In the genomic region with DNA sequence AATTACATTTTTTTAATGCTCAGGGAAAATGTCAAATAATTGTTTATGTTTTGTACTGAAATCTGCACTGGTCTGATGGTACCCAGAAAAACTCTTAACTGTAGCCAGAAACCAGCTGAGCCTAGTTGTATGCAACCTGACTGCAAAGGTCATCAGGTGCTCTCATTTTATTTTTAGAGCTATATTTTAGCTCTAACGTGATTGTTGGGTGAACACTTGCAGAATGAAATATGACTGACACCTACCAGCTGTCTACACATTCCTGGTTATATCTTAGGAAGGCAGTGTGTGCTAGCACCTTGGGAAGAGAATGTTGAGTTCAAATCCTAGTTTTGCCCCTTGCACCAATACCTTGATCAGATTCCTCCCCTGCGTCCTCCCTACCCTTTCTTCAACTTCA, we compare ENCODE assay signal across 11 cellular contexts. TPM values are rescaled to one million over a fixed set of nuclear protein-coding genes. Genes with fewer than 3 reads are reported as not detected.
DNase-seq lines count a peak whose midpoint lies in the region; ATAC-seq and TF ChIP-seq lines count a peak whose summit lies in the region.
"Had no signal": no experiment of that assay in that cellular context is flagged by ENCODE, and none has a peak within 500 bp of the region (broad histone marks: within the 10 kb centered on the region; RNA-seq: fewer than 3 reads in every experiment).

No MANE protein-coding gene starts in this region.

- H3K4me1 ChIP-seq in MM.1S (ENCODE audit: low read length) (peaks cover 24% of the 10 kb centered on the region), skeletal muscle tissue (ENCODE audit: control insufficient read depth in 3 of 3, insufficient read depth in 3 of 3, low read length in 3 of 3) (peaks cover 20 to 43% (median 33%) of the 10 kb centered on the region in 3 donors), aorta (ENCODE audit: control insufficient read depth in 1 of 2, insufficient read depth in 2 of 2, low read length in 2 of 2) (peaks cover 4 to 6% of the 10 kb centered on the region in 2 donors)

- ATAC-seq in activated T-helper 17 cell treated with anti-CD3 and anti-CD28 coated beads, Interleukin-2, amount 50 U/mL, for 72 hours (replicated peaks), result no peak
- ATAC-seq in HG02759 (IDR thresholded peaks at IDR 0.05; ENCODE audit: unreplicated experiment) (no peak), aorta (ENCODE audit: low FRiP score) (no peak)

- H3K4me1 Mint-ChIP-seq in activated CD4-positive, alpha-beta T cell treated with anti-CD3 and anti-CD28 coated beads, Interleukin-2, amount 10 ng/mL, durations not matched to agents 24 days and 14 days, result peaks cover 72% of the 10 kb centered on the region
- peaks cover 59% of the 10 kb centered on the region for H3K4me1 Mint-ChIP-seq in activated T-helper 17 cell treated with anti-CD3 and anti-CD28 coated beads, Interleukin-2, amount 50 U/mL, for 72 hours

- H3K9me2 ChIP-seq in MM.1S (replicated peaks; ENCODE audit: insufficient read depth, low read length), result no peaks in the 10 kb centered on the region

- H3K36me3 ChIP-seq in MM.1S (replicated peaks; ENCODE audit: insufficient read depth, low read length) (no peaks in the 10 kb centered on the region), skeletal muscle tissue (ENCODE audit: control insufficient read depth in 3 of 3, insufficient read depth in 3 of 3, low read length in 3 of 3) (no peaks in the 10 kb centered on the region), aorta (ENCODE audit: control insufficient read depth in 1 of 2, insufficient read depth in 2 of 2, low read length in 1 of 2) (no peaks in the 10 kb centered on the region)

- peak overlapping the region; percentile 7; the same call in 1 of the 2 replicates for H2AFZ ChIP-seq in MM.1S (ENCODE audit: low read length)

- TF ChIP-seq CTCF in MM.1S (IDR thresholded peaks at IDR 0.05; ENCODE audit: low read length), result no peak

- DNase-seq in activated CD4-positive, alpha-beta T cell treated with anti-CD3 and anti-CD28 coated beads, Interleukin-2, amount 10 ng/mL, durations not matched to agents 24 days and 14 days, result no peak
- DNase-seq in activated CD4-positive, alpha-beta T cell treated with anti-CD3 and anti-CD28 coated beads, Interleukin-2, amount 50 U/mL, for 4 hours, result no peak
- DNase-seq in MM.1S (no peak), germinal center (ENCODE audit: low spot score) (no peak), aorta (no peak)
- DNase-seq: glutamatergic neuron, NCI-H1930 had no signal

- H3K27me3 Mint-ChIP-seq in activated CD4-positive, alpha-beta T cell treated with anti-CD3 and anti-CD28 coated beads, Interleukin-2, amount 10 ng/mL, durations not matched to agents 24 days and 14 days, result no peaks in the 10 kb centered on the region
- no peaks in the 10 kb centered on the region for H3K27me3 Mint-ChIP-seq in activated T-helper 17 cell treated with anti-CD3 and anti-CD28 coated beads, Interleukin-2, amount 50 U/mL, for 72 hours

- no peaks in the 10 kb centered on the region for H3K9me3 Mint-ChIP-seq in activated CD4-positive, alpha-beta T cell treated with anti-CD3 and anti-CD28 coated beads, Interleukin-2, amount 10 ng/mL, durations not matched to agents 24 days and 14 days
- no peaks in the 10 kb centered on the region for H3K9me3 Mint-ChIP-seq in activated T-helper 17 cell treated with anti-CD3 and anti-CD28 coated beads, Interleukin-2, amount 50 U/mL, for 72 hours
- H3K9me3 Mint-ChIP-seq: neural crest cell had no signal

- no peaks in the 10 kb centered on the region for H4K20me1 ChIP-seq in MM.1S (ENCODE audit: insufficient read depth, low read length)

- H3K27ac ChIP-seq in MM.1S (ENCODE audit: low read length) (no peak overlapping the region), skeletal muscle tissue (ENCODE audit: low read depth, low read length) (peak overlapping the region; percentile 34), aorta (ENCODE audit: low read depth in 1 of 2, low read length in 2 of 2) (no peak overlapping the region)

- H3F3A ChIP-seq in MM.1S (ENCODE audit: insufficient read depth, low read length), result no peaks in the 10 kb centered on the region; the same call in 1 of the 2 replicates

- intact Hi-C loops in activated CD4-positive, alpha-beta T cell treated with anti-CD3 and anti-CD28 coated beads, Interleukin-2, amount 10 ng/mL, durations not matched to agents 24 days and 14 days (cut with micrococcal nuclease), result loop anchor here (2.0 to 10.0 kb wide), 3 partner anchors 69 to 339 kb away; no protein-coding TSS in a partner anchor
- intact Hi-C loops in aorta (cut with DNase I), result no loop called here

- WGBS in aorta, 2 donors, result 39 to 53% methylated on average over 2 of the region's 2 CpGs

- H3K4me3 Mint-ChIP-seq in activated CD4-positive, alpha-beta T cell treated with anti-CD3 and anti-CD28 coated beads, Interleukin-2, amount 10 ng/mL, durations not matched to agents 24 days and 14 days, result peak overlapping the region; percentile 81
- peak overlapping the region; percentile 95 for H3K4me3 Mint-ChIP-seq in activated T-helper 17 cell treated with anti-CD3 and anti-CD28 coated beads, Interleukin-2, amount 50 U/mL, for 72 hours
- H3K4me3 Mint-ChIP-seq: neural crest cell had no signal

- no peaks in the 10 kb centered on the region for H3K79me2 ChIP-seq in MM.1S (ENCODE audit: low read length)

- H3K36me3 Mint-ChIP-seq in activated CD4-positive, alpha-beta T cell treated with anti-CD3 and anti-CD28 coated beads, Interleukin-2, amount 10 ng/mL, durations not matched to agents 24 days and 14 days (ENCODE audit: low read depth), result peaks cover 16% of the 10 kb centered on the region
- peaks cover 41% of the 10 kb centered on the region for H3K36me3 Mint-ChIP-seq in activated T-helper 17 cell treated with anti-CD3 and anti-CD28 coated beads, Interleukin-2, amount 50 U/mL, for 72 hours (ENCODE audit: low read depth)

- H3K4me2 ChIP-seq in MM.1S (ENCODE audit: low read depth, low read length), result no peak overlapping the region

- no peak overlapping the region for H3K4me3 ChIP-seq in MM.1S (ENCODE audit: low read length)
- H3K4me3 ChIP-seq in skeletal muscle tissue (ENCODE audit: low read length in 3 of 3), result no peak overlapping the region
- H3K4me3 ChIP-seq in aorta (ENCODE audit: low read length in 2 of 2), result no peak overlapping the region

- peak overlapping the region; percentile 97 for H3K27ac Mint-ChIP-seq in activated CD4-positive, alpha-beta T cell treated with anti-CD3 and anti-CD28 coated beads, Interleukin-2, amount 10 ng/mL, durations not matched to agents 24 days and 14 days
- H3K27ac Mint-ChIP-seq in activated T-helper 17 cell treated with anti-CD3 and anti-CD28 coated beads, Interleukin-2, amount 50 U/mL, for 72 hours, result peak overlapping the region; percentile 100

- no peak overlapping the region for H3K9ac ChIP-seq in MM.1S (ENCODE audit: low read length)
- no peak overlapping the region for H3K9ac ChIP-seq in skeletal muscle tissue (ENCODE audit: low read depth in 1 of 3, low read length in 3 of 3)

- H3K27me3 ChIP-seq in MM.1S (replicated peaks; ENCODE audit: insufficient read depth, low read length) (no peaks in the 10 kb centered on the region), skeletal muscle tissue (ENCODE audit: control insufficient read depth in 3 of 3, insufficient read depth in 3 of 3, low read length in 3 of 3) (no peaks in the 10 kb centered on the region), aorta (ENCODE audit: control insufficient read depth in 1 of 2, insufficient read depth in 2 of 2, low read length in 1 of 2) (no peaks in the 10 kb centered on the region)

- H3K9me3 ChIP-seq in MM.1S (replicated peaks; ENCODE audit: insufficient read depth, low read length) (no peaks in the 10 kb centered on the region), skeletal muscle tissue (ENCODE audit: control insufficient read depth in 3 of 3, low read length in 3 of 3) (no peaks in the 10 kb centered on the region), aorta (ENCODE audit: control insufficient read depth, low read length) (no peaks in the 10 kb centered on the region)

RNA-seq across cellular contexts. Expression of gene PTPRJ, which starts 23.6 kb away (rescaled TPM):
- 51.3 and 52.2 TPM in 2 replicates for total RNA-seq in activated CD4-positive, alpha-beta T cell treated with anti-CD3 and anti-CD28 coated beads, Interleukin-2, amount 10 ng/mL, durations not matched to agents 24 days and 14 days
- total RNA-seq in activated T-helper 17 cell treated with anti-CD3 and anti-CD28 coated beads, Interleukin-2, amount 50 U/mL, for 72 hours, result 10 to 100 TPM; 36.1 to 52.8 TPM
- 6.3 TPM for total RNA-seq in skeletal muscle tissue
- total RNA-seq in aorta, result 10 to 100 TPM; 14.3 to 20.1 TPM
- polyA plus RNA-seq in aorta, result 1 to 10 TPM; 2.0 to 2.8 TPM
